ENCODE assay signal across 23 cellular contexts in genomic region chr2:143402462-143402861, GRCh38.
"Had no signal": no experiment of that assay in that cellular context is flagged by ENCODE, and none has a peak within 500 bp of the region (broad histone marks: within the 10 kb centered on the region; RNA-seq: fewer than 3 reads in every experiment).

No MANE protein-coding gene starts in this region.

- H3K27me3 Mint-ChIP-seq: activated CD8-positive, alpha-beta memory T cell treated with anti-CD3 and anti-CD28 coated beads, Interleukin-2, amount 10 ng/mL, durations not matched to agents 7 days and 5 days; activated naive CD8-positive, alpha-beta T cell; activated T-cell treated with anti-CD3 and anti-CD28 coated beads, Interleukin-2, amount 50 U/mL, for 24 hours had no signal

- H3K4me3 Mint-ChIP-seq: activated CD8-positive, alpha-beta memory T cell treated with anti-CD3 and anti-CD28 coated beads, Interleukin-2, amount 10 ng/mL, durations not matched to agents 7 days and 5 days; activated naive CD8-positive, alpha-beta T cell; activated T-cell treated with anti-CD3 and anti-CD28 coated beads, Interleukin-2, amount 50 U/mL, for 24 hours; activated T-helper 1 cell treated with anti-CD3 and anti-CD28 coated beads, Interleukin-12 subunit alpha, Interleukin-12 subunit beta, Interleukin-2, Interleukin-4 antibody, amounts not matched to agents 30 ng/mL and 10 ng/mL and 1 ng/mL, durations not matched to agents 14 hours and 24 hours and 36 hours; WTC11 had no signal

- H3K9me3 ChIP-seq: MG63, SJCRH30, SK-N-SH had no signal

- H3K27ac Mint-ChIP-seq: activated CD8-positive, alpha-beta memory T cell treated with anti-CD3 and anti-CD28 coated beads, Interleukin-2, amount 10 ng/mL, durations not matched to agents 7 days and 5 days; activated T-cell treated with anti-CD3 and anti-CD28 coated beads, Interleukin-2, amount 50 U/mL, for 24 hours; activated T-helper 1 cell treated with anti-CD3 and anti-CD28 coated beads, Interleukin-12 subunit alpha, Interleukin-12 subunit beta, Interleukin-2, Interleukin-4 antibody, amounts not matched to agents 30 ng/mL and 10 ng/mL and 1 ng/mL, durations not matched to agents 14 hours and 24 hours and 36 hours; WTC11 had no signal

- DNase-seq: activated CD4-positive, alpha-beta T cell treated with anti-CD3 and anti-CD28 coated beads for 48 hours; activated CD4-positive, alpha-beta T cell treated with anti-CD3 and anti-CD28 coated beads, Interleukin-2, amount 50 U/mL, for 48 hours; activated CD4-positive, CD25-positive, alpha-beta regulatory T cell treated with anti-CD3 and anti-CD28 coated beads, Interleukin-2, amount 50 U/mL, for 72 hours; activated CD8-positive, alpha-beta memory T cell treated with anti-CD3 and anti-CD28 coated beads, Interleukin-2, amount 10 ng/mL, durations not matched to agents 7 days and 5 days; activated effector memory CD4-positive, alpha-beta T cell treated with Interleukin-2 at 50 U/mL for 16 hours; activated naive CD4-positive, alpha-beta T cell; activated T-cell treated with anti-CD3 and anti-CD28 coated beads, Interleukin-2, amount 50 U/mL, for 24 hours; cerebellar nuclear complex; MG63; NCI-H1092; NCI-H1417; NCI-H1930; NCI-H2171; NCI-H2227 treated with DMSO at 0.1 percent for 48 hours; NCI-H510A; NCI-H526 treated with DMSO at 0.1 percent for 48 hours; NCI-H82; SJCRH30; SK-N-SH; T-helper 1 cell had no signal

- ATAC-seq: activated CD8-positive, alpha-beta memory T cell treated with anti-CD3 and anti-CD28 coated beads, Interleukin-2, amount 10 ng/mL, durations not matched to agents 7 days and 5 days; WTC11 had no signal

- H3K9me3 Mint-ChIP-seq: activated T-cell treated with anti-CD3 and anti-CD28 coated beads, Interleukin-2, amount 50 U/mL, for 24 hours; activated T-helper 1 cell treated with anti-CD3 and anti-CD28 coated beads, Interleukin-12 subunit alpha, Interleukin-12 subunit beta, Interleukin-2, Interleukin-4 antibody, amounts not matched to agents 30 ng/mL and 10 ng/mL and 1 ng/mL, durations not matched to agents 14 hours and 24 hours and 36 hours; WTC11 had no signal

- H3K36me3 Mint-ChIP-seq: WTC11 had no signal
